1 cellular context compared by ENCODE assay signal in the genomic region with DNA sequence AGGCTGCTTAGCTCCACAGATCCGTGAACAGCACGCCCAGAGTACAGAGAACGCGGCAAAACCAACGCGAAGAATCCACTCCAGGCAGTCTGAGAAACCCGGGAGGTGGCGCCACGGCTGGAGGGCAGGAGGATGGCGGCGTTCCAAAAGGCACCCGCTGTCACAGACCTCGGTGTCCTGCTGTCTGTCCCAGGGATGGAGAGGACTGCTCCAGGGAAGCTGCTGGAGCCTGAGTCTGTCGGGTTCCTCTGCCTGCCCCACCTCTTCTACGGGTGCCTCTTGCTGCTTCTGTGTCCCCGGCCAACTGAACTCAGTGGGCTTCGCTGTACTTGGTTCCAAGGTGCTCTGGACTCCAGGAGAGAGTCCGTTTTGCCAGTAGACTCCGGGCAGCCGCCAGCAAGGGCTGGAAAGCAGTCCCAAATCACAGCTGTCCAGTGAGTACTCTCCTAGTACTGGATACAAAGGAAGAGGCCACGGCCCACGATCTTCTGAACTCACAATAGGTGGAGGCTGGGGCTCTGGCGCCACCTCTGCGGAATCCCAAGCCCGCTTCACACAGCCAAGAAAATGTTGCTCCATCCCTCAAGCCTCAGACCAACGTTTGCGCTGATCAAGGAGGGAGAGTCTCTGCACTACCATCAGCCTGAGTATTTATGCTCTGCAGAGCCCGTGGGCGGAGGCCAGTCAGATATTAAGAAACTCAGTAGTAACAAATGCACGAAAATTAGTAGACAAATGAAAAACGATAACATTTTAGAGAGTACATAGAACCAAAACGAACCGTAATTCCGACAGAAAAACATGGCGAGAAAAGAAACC.
TF ChIP-seq lines count a peak whose summit lies in the region.

No MANE protein-coding gene starts in this region.

TF ChIP-seq in HepG2, 621 proteins besides CTCF, POLR2A, EP300 and RAD21 (continued from another document and continues in another):
- TF ChIP-seq ZNF788 (CRISPR knock-in tag; IDR thresholded peaks at IDR 0.05; ENCODE audit: borderline replicate concordance) (0 out of 2 replicates have a peak, but pooled peaks have one; percentile 25), RFXAP (CRISPR knock-in tag; IDR thresholded peaks at IDR 0.05; ENCODE audit: borderline replicate concordance) (no peak), FOXK1 (CRISPR knock-in tag; IDR thresholded peaks at IDR 0.05; ENCODE audit: borderline replicate concordance, low read depth) (no peak), HNRNPLL (IDR thresholded peaks at IDR 0.05; ENCODE audit: low read depth, low read length, poor library complexity, severe bottlenecking) (peak; percentile 29), FOSL1 (CRISPR knock-in tag; IDR thresholded peaks at IDR 0.05; ENCODE audit: borderline replicate concordance) (no peak), TEF (CRISPR knock-in tag; IDR thresholded peaks at IDR 0.05) (no peak), MAFK (conservative IDR thresholded peaks at IDR 0.05 in 1 of 2, IDR thresholded peaks at IDR 0.05 in 1 of 2; ENCODE audit: low read length in 2 of 2) (no peak), ZNF234 (CRISPR knock-in tag; conservative IDR thresholded peaks at IDR 0.05) (no peak), GFI1 (CRISPR knock-in tag; IDR thresholded peaks at IDR 0.05; ENCODE audit: borderline replicate concordance) (peak; percentile 94), FOXM1 (CRISPR knock-in tag; IDR thresholded peaks at IDR 0.05) (no peak), HCFC1 (IDR thresholded peaks at IDR 0.05; ENCODE audit: low read depth, low read length) (no peak), FOSL2 (CRISPR knock-in tag; IDR thresholded peaks at IDR 0.05) (no peak), DDIT3 (CRISPR knock-in tag; IDR thresholded peaks at IDR 0.05) (no peak), ZNF230 (CRISPR knock-in tag; IDR thresholded peaks at IDR 0.05) (peak; percentile 61; the same call in 1 of the 2 replicates), ZNF670 (CRISPR knock-in tag; IDR thresholded peaks at IDR 0.05; ENCODE audit: borderline replicate concordance) (peak; percentile 30; the same call in 1 of the 2 replicates), PRDM10 (CRISPR knock-in tag; IDR thresholded peaks at IDR 0.05; ENCODE audit: low read depth) (no peak), XBP1 (CRISPR knock-in tag; IDR thresholded peaks at IDR 0.05) (no peak), MZF1 (CRISPR knock-in tag; IDR thresholded peaks at IDR 0.05; ENCODE audit: borderline replicate concordance) (no peak), NFRKB (IDR thresholded peaks at IDR 0.05) (no peak), ZNF44 (CRISPR knock-in tag; IDR thresholded peaks at IDR 0.05) (0 out of 2 replicates have a peak, but pooled peaks have one; percentile 42), ZNF619 (CRISPR knock-in tag; IDR thresholded peaks at IDR 0.05) (no peak), ZFYVE20 (CRISPR knock-in tag; IDR thresholded peaks at IDR 0.05; ENCODE audit: borderline replicate concordance, low read depth) (no peak), HNRNPK (IDR thresholded peaks at IDR 0.05; ENCODE audit: low read depth, low read length, poor library complexity, severe bottlenecking) (no peak), SKI (IDR thresholded peaks at IDR 0.05; ENCODE audit: partially characterized antibody) (no peak), RBM39 (IDR thresholded peaks at IDR 0.05; ENCODE audit: low read depth, low read length, poor library complexity, severe bottlenecking) (peak; percentile 41), ZNF652 (CRISPR knock-in tag; IDR thresholded peaks at IDR 0.05; ENCODE audit: borderline replicate concordance, low read depth) (no peak), SRSF4 (IDR thresholded peaks at IDR 0.05; ENCODE audit: low read depth, low read length, poor library complexity, severe bottlenecking) (no peak), ZNF577 (CRISPR knock-in tag; IDR thresholded peaks at IDR 0.05; ENCODE audit: borderline replicate concordance, low read depth) (no peak), PITX1 (CRISPR knock-in tag; IDR thresholded peaks at IDR 0.05) (peak; percentile 36; the same call in 1 of the 2 replicates), MLLT10 (CRISPR knock-in tag; IDR thresholded peaks at IDR 0.05) (no peak), ZSCAN29 (CRISPR knock-in tag; conservative IDR thresholded peaks at IDR 0.05) (peak; percentile 88; the same call in 1 of the 2 replicates), TBX3 (IDR thresholded peaks at IDR 0.05; ENCODE audit: borderline replicate concordance) (no peak), ZNF282 (IDR thresholded peaks at IDR 0.05; ENCODE audit: partially characterized antibody) (no peak), ZNF556 (CRISPR knock-in tag; IDR thresholded peaks at IDR 0.05; ENCODE audit: borderline replicate concordance) (peak; percentile 39; the same call in 1 of the 2 replicates), SOX13 (IDR thresholded peaks at IDR 0.05) (no peak), SOX13 (CRISPR knock-in tag; conservative IDR thresholded peaks at IDR 0.05 in 1 of 2, IDR thresholded peaks at IDR 0.05 in 1 of 2) (0 out of 4 replicates have a peak, but pooled peaks of 1 of the 2 experiments have one; percentile 15), MTA3 (CRISPR knock-in tag; IDR thresholded peaks at IDR 0.05) (no peak), NFKB2 (CRISPR knock-in tag; IDR thresholded peaks at IDR 0.05; ENCODE audit: borderline replicate concordance) (peak; percentile 7; the same call in 1 of the 2 replicates)
- TF ChIP-seq, protein P1, sequence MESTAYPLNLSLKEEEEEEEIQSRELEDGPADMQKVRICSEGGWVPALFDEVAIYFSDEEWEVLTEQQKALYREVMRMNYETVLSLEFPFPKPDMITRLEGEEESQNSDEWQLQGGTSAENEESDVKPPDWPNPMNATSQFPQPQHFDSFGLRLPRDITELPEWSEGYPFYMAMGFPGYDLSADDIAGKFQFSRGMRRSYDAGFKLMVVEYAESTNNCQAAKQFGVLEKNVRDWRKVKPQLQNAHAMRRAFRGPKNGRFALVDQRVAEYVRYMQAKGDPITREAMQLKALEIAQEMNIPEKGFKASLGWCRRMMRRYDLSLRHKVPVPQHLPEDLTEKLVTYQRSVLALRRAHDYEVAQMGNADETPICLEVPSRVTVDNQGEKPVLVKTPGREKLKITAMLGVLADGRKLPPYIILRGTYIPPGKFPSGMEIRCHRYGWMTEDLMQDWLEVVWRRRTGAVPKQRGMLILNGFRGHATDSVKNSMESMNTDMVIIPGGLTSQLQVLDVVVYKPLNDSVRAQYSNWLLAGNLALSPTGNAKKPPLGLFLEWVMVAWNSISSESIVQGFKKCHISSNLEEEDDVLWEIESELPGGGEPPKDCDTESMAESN (CRISPR knock-in tag; conservative IDR thresholded peaks at IDR 0.05) = peak; percentile 60; the same call in 1 of the 2 replicates
- TF ChIP-seq, protein P2, sequence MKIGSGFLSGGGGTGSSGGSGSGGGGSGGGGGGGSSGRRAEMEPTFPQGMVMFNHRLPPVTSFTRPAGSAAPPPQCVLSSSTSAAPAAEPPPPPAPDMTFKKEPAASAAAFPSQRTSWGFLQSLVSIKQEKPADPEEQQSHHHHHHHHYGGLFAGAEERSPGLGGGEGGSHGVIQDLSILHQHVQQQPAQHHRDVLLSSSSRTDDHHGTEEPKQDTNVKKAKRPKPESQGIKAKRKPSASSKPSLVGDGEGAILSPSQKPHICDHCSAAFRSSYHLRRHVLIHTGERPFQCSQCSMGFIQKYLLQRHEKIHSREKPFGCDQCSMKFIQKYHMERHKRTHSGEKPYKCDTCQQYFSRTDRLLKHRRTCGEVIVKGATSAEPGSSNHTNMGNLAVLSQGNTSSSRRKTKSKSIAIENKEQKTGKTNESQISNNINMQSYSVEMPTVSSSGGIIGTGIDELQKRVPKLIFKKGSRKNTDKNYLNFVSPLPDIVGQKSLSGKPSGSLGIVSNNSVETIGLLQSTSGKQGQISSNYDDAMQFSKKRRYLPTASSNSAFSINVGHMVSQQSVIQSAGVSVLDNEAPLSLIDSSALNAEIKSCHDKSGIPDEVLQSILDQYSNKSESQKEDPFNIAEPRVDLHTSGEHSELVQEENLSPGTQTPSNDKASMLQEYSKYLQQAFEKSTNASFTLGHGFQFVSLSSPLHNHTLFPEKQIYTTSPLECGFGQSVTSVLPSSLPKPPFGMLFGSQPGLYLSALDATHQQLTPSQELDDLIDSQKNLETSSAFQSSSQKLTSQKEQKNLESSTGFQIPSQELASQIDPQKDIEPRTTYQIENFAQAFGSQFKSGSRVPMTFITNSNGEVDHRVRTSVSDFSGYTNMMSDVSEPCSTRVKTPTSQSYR (CRISPR knock-in tag; IDR thresholded peaks at IDR 0.05; ENCODE audit: borderline replicate concordance) = no peak
- TF ChIP-seq, protein P3, sequence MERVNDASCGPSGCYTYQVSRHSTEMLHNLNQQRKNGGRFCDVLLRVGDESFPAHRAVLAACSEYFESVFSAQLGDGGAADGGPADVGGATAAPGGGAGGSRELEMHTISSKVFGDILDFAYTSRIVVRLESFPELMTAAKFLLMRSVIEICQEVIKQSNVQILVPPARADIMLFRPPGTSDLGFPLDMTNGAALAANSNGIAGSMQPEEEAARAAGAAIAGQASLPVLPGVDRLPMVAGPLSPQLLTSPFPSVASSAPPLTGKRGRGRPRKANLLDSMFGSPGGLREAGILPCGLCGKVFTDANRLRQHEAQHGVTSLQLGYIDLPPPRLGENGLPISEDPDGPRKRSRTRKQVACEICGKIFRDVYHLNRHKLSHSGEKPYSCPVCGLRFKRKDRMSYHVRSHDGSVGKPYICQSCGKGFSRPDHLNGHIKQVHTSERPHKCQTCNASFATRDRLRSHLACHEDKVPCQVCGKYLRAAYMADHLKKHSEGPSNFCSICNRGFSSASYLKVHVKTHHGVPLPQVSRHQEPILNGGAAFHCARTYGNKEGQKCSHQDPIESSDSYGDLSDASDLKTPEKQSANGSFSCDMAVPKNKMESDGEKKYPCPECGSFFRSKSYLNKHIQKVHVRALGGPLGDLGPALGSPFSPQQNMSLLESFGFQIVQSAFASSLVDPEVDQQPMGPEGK (CRISPR knock-in tag; IDR thresholded peaks at IDR 0.05) = no peak
- TF ChIP-seq, protein P4, sequence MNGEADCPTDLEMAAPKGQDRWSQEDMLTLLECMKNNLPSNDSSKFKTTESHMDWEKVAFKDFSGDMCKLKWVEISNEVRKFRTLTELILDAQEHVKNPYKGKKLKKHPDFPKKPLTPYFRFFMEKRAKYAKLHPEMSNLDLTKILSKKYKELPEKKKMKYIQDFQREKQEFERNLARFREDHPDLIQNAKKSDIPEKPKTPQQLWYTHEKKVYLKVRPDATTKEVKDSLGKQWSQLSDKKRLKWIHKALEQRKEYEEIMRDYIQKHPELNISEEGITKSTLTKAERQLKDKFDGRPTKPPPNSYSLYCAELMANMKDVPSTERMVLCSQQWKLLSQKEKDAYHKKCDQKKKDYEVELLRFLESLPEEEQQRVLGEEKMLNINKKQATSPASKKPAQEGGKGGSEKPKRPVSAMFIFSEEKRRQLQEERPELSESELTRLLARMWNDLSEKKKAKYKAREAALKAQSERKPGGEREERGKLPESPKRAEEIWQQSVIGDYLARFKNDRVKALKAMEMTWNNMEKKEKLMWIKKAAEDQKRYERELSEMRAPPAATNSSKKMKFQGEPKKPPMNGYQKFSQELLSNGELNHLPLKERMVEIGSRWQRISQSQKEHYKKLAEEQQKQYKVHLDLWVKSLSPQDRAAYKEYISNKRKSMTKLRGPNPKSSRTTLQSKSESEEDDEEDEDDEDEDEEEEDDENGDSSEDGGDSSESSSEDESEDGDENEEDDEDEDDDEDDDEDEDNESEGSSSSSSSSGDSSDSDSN (CRISPR knock-in tag; IDR thresholded peaks at IDR 0.05) = peak; percentile 81
- TF ChIP-seq, protein P5, sequence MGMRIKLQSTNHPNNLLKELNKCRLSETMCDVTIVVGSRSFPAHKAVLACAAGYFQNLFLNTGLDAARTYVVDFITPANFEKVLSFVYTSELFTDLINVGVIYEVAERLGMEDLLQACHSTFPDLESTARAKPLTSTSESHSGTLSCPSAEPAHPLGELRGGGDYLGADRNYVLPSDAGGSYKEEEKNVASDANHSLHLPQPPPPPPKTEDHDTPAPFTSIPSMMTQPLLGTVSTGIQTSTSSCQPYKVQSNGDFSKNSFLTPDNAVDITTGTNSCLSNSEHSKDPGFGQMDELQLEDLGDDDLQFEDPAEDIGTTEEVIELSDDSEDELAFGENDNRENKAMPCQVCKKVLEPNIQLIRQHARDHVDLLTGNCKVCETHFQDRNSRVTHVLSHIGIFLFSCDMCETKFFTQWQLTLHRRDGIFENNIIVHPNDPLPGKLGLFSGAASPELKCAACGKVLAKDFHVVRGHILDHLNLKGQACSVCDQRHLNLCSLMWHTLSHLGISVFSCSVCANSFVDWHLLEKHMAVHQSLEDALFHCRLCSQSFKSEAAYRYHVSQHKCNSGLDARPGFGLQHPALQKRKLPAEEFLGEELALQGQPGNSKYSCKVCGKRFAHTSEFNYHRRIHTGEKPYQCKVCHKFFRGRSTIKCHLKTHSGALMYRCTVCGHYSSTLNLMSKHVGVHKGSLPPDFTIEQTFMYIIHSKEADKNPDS (CRISPR knock-in tag; IDR thresholded peaks at IDR 0.05) = 0 out of 2 replicates have a peak, but pooled peaks have one; percentile 37
